Comparison of ENCODE assay signal across 8 cellular contexts in genomic region chr7:43869018-43869897, GRCh38. TPM values are rescaled to one million over a fixed set of nuclear protein-coding genes. Genes with fewer than 3 reads are reported as not detected.
DNase-seq lines count a peak whose midpoint lies in the region; ATAC-seq and TF ChIP-seq lines count a peak whose summit lies in the region.

Gene MRPS24, minus strand, starts transcription at chr7:43869517. Its CDS starts 22 bp downstream, at chr7:43869495.

- peak; percentile 30 for TF ChIP-seq POLR2A in breast epithelium (IDR thresholded peaks at IDR 0.05)

- POLR2A ChIA-PET in AG04450 (lab: Yijun Ruan, JAX): interaction anchor here (0.6 to 1.9 kb wide), 8 partner anchors 11 to 286 kb away, joined by 3 to 7 read pairs (median 4); partner anchors contain the start of genes STK17A and UBE2D4

- CTCF ChIA-PET in AG04450 (lab: Charles Lee): interaction anchor here (0.6 to 1.5 kb wide), 4 partner anchors 30 to 49 kb away, joined by 3 to 5 read pairs (median 4); no protein-coding TSS in a partner anchor

- intact Hi-C loops in breast epithelium (cut with DNase I; ENCODE audit: low total_unique reads): no loop called here

- peaks cover 25% of the 10 kb centered on the region for H3K36me3 ChIP-seq in WERI-Rb-1
- no peaks in the 10 kb centered on the region for H3K36me3 ChIP-seq in breast epithelium
- peaks cover 10 to 20% (median 19%) of the 10 kb centered on the region in 3 donors for H3K36me3 ChIP-seq in skeletal muscle tissue (ENCODE audit: control insufficient read depth in 3 of 3, insufficient read depth in 3 of 3, low read length in 3 of 3)

- H3K9ac ChIP-seq in skeletal muscle tissue (ENCODE audit: low read depth in 1 of 3, low read length in 3 of 3): peak within 1 kb of the TSS; percentile 87 to 90 (median 90)

- H3K4me3 ChIP-seq in AG04450 (ENCODE audit: low read depth, low read length) (peak within 1 kb of the TSS; percentile 89), WERI-Rb-1 (ENCODE audit: low read depth, low read length) (peak within 1 kb of the TSS; percentile 80), breast epithelium (peak within 1 kb of the TSS; percentile 83 to 94 (median 88)), iPS-18c (ENCODE audit: insufficient read depth, low read depth, low read length) (peak within 1 kb of the TSS; percentile 87), skeletal muscle tissue (ENCODE audit: low read length in 3 of 3) (peak within 1 kb of the TSS; percentile 86 to 90 (median 88))

- H3K27ac ChIP-seq in AG04450 (ENCODE audit: low read depth, low read length) (peak within 1 kb of the TSS; percentile 100), WERI-Rb-1 (peak within 1 kb of the TSS; percentile 74), breast epithelium (peak within 1 kb of the TSS; percentile 92 to 96), skeletal muscle tissue (ENCODE audit: low read depth, low read length) (peak within 1 kb of the TSS; percentile 89)

- H3K9me3 ChIP-seq in AG04450 (ENCODE audit: control insufficient read depth, insufficient read depth, low read length) (no peaks in the 10 kb centered on the region), WERI-Rb-1 (ENCODE audit: severe bottlenecking) (no peaks in the 10 kb centered on the region), breast epithelium (no peaks in the 10 kb centered on the region), iPS-18c (ENCODE audit: control insufficient read depth, insufficient read depth, low read length) (peaks cover 3% of the 10 kb centered on the region), skeletal muscle tissue (ENCODE audit: control insufficient read depth in 3 of 3, low read length in 3 of 3) (no peaks in the 10 kb centered on the region)

- H3K27me3 ChIP-seq in AG04450 (ENCODE audit: control insufficient read depth, insufficient read depth, low read length): no peaks in the 10 kb centered on the region
- H3K27me3 ChIP-seq in WERI-Rb-1 (ENCODE audit: insufficient read depth, low read depth, severe bottlenecking): no peaks in the 10 kb centered on the region
- no peaks in the 10 kb centered on the region for H3K27me3 ChIP-seq in breast epithelium
- no peaks in the 10 kb centered on the region for H3K27me3 ChIP-seq in skeletal muscle tissue (ENCODE audit: control insufficient read depth in 3 of 3, insufficient read depth in 3 of 3, low read length in 3 of 3)

- no peaks in the 10 kb centered on the region for H3K4me1 ChIP-seq in breast epithelium
- peaks cover 29 to 37% (median 36%) of the 10 kb centered on the region in 3 donors for H3K4me1 ChIP-seq in skeletal muscle tissue (ENCODE audit: control insufficient read depth in 3 of 3, insufficient read depth in 3 of 3, low read length in 3 of 3)

- TF ChIP-seq CTCF in AG04450 (IDR thresholded peaks at IDR 0.05; ENCODE audit: low read depth, low read length) (no peak), WERI-Rb-1 (IDR thresholded peaks at IDR 0.05; ENCODE audit: low read depth, low read length) (no peak), breast epithelium (IDR thresholded peaks at IDR 0.05) (no peak)

- DNase-seq in AG04450 (ENCODE audit: low read depth, low spot score) (peak; percentile 91), NCI-H2227 (lab: John Stamatoyannopoulos, UW; ENCODE audit: unreplicated experiment) (peak; percentile 94), WERI-Rb-1 (peak; percentile 94), breast epithelium (ENCODE audit: low spot score in 2 of 2) (peak; percentile 95)

- ATAC-seq in GM18907 (IDR thresholded peaks at IDR 0.05; ENCODE audit: unreplicated experiment) (peak; percentile 94), HG03139 (IDR thresholded peaks at IDR 0.05; ENCODE audit: unreplicated experiment) (peak; percentile 93)

RNA-seq across cellular contexts. Expression of gene MRPS24, which starts in this region (rescaled TPM):
- polyA plus RNA-seq in AG04450 (2011; rRNA removed): 134 and 184 TPM in 2 replicates
- polyA minus RNA-seq in AG04450 (2011; rRNA and poly(A)+ RNA removed): 70.9 and 92.3 TPM in 2 replicates
- total RNA-seq in breast epithelium: 10 to 100 TPM; 75.4 to 86.1 (median 81.0) TPM
- total RNA-seq in skeletal muscle tissue: 55.8 TPM

Comparison
In these comparisons a context has a peak if more than half of its experiments do, and no peak if none do; other contexts are left out.
1. Peak in every context shown above with its lines: DNase-seq, ATAC-seq, H3K4me3 ChIP-seq and H3K27ac ChIP-seq.